ENCODE assay signal across 8 cellular contexts in genomic region chr6:33197431-33198048, GRCh38. TPM values are rescaled to one million over a fixed set of nuclear protein-coding genes. Genes with fewer than 3 reads are reported as not detected.
DNase-seq lines count a peak whose midpoint lies in the region; ATAC-seq and TF ChIP-seq lines count a peak whose summit lies in the region.

No MANE protein-coding gene starts in this region.

- peaks cover 53% of the 10 kb centered on the region for H3F3A ChIP-seq in neural progenitor cell (ENCODE audit: low read depth)

- CTCF ChIA-PET in AG04450 (lab: Charles Lee), result interaction anchor here (0.6 to 2.6 kb wide), 11 partner anchors 12 to 244 kb away, joined by 3 to 17 read pairs (median 4); partner anchors contain the start of gene RING1

- peaks cover 3% of the 10 kb centered on the region; the same call in 1 of the 2 replicates for H3K9me3 ChIP-seq in AG04450 (ENCODE audit: control insufficient read depth, insufficient read depth, low read length)
- no peaks in the 10 kb centered on the region for H3K9me3 ChIP-seq in ES-I3 (ENCODE audit: control insufficient read depth, insufficient read depth, low read length)
- H3K9me3 ChIP-seq in neural progenitor cell (ENCODE audit: low read depth), result no peaks in the 10 kb centered on the region

- no peak overlapping the region for H3K4me3 ChIP-seq in AG04450 (ENCODE audit: low read depth, low read length)
- no peak overlapping the region for H3K4me3 ChIP-seq in neural progenitor cell

- peak overlapping the region; percentile 83 for H3K4me3 Mint-ChIP-seq in neural progenitor cell

- H3K27ac ChIP-seq in AG04450 (ENCODE audit: low read depth, low read length) (peak overlapping the region; percentile 31), VCaP (peak overlapping the region; percentile 99), neural progenitor cell (no peak overlapping the region)

- H3K27me3 ChIP-seq in AG04450 (ENCODE audit: control insufficient read depth, insufficient read depth, low read length) (peaks cover 4% of the 10 kb centered on the region), neural progenitor cell (peaks cover 11% of the 10 kb centered on the region)

- POLR2A ChIA-PET in AG04450 (lab: Yijun Ruan, JAX), result interaction anchor here (1.3 kb wide), 1 partner anchor 11 kb away, joined by 4 read pairs; the partner anchor contains the start of gene RING1

- H2AFZ ChIP-seq in neural progenitor cell (replicated peaks), result no peak overlapping the region

- peaks cover 27% of the 10 kb centered on the region for H3K79me2 ChIP-seq in neural progenitor cell (ENCODE audit: low read depth)

- peaks cover 34% of the 10 kb centered on the region for H3K36me3 Mint-ChIP-seq in neural progenitor cell

- peaks cover 43% of the 10 kb centered on the region for H3K4me1 Mint-ChIP-seq in neural progenitor cell

- peaks cover 18% of the 10 kb centered on the region for H3K27me3 Mint-ChIP-seq in neural progenitor cell (ENCODE audit: insufficient read depth, low read depth)

- no peak for DNase-seq in AG04450 (ENCODE audit: low read depth, low spot score)
- DNase-seq in NCI-H1694 (lab: John Stamatoyannopoulos, UW), result peak; percentile 44
- DNase-seq in fibroblast of peridontal ligament (ENCODE audit: extremely low read depth), result peak; percentile 68
- DNase-seq in neural progenitor cell (ENCODE audit: low spot score), result peak; percentile 82
- no peak for DNase-seq in NCI-H187 treated with DMSO at 0.1 percent for 48 hours (lab: John Stamatoyannopoulos, UW)

- H3K27ac Mint-ChIP-seq in neural progenitor cell, result peak overlapping the region; percentile 43

- H4K20me1 ChIP-seq in neural progenitor cell (ENCODE audit: low read depth), result peaks cover 72% of the 10 kb centered on the region

- no peak for ATAC-seq in GM18861 (IDR thresholded peaks at IDR 0.05; ENCODE audit: unreplicated experiment)

- H3K9ac ChIP-seq in ES-I3 (ENCODE audit: low read depth, low read length) (peak overlapping the region; percentile 8; the same call in 1 of the 2 replicates), neural progenitor cell (no peak overlapping the region)

- no peaks in the 10 kb centered on the region for H3K9me3 Mint-ChIP-seq in neural progenitor cell

- H3K36me3 ChIP-seq in ES-I3 (ENCODE audit: insufficient read depth, low read length), result peaks cover 11% of the 10 kb centered on the region
- no peaks in the 10 kb centered on the region for H3K36me3 ChIP-seq in neural progenitor cell

- TF ChIP-seq CTCF in AG04450 (IDR thresholded peaks at IDR 0.05; ENCODE audit: low read depth, low read length) (peak; percentile 76), VCaP (conservative IDR thresholded peaks at IDR 0.05) (peak; percentile 98), neural progenitor cell (IDR thresholded peaks at IDR 0.05) (peak; percentile 73)

- peaks cover 10% of the 10 kb centered on the region for H3K4me1 ChIP-seq in ES-I3 (ENCODE audit: insufficient read depth, low read length)
- H3K4me1 ChIP-seq in neural progenitor cell, result peaks cover 17% of the 10 kb centered on the region

- no peak overlapping the region for H3K4me2 ChIP-seq in neural progenitor cell

RNA-seq across cellular contexts. Expression of gene RXRB, which starts 2.9 kb away (rescaled TPM):
- polyA plus RNA-seq in AG04450 (2011; rRNA removed), result 38.5 and 44.1 TPM in 2 replicates
- 42.7 and 51.4 TPM in 2 replicates for polyA minus RNA-seq in AG04450 (2011; rRNA and poly(A)+ RNA removed)
- total RNA-seq in neural progenitor cell (ENCODE audit: low replicate concordance), result 10.2 and 21.7 TPM in 2 replicates

RNA-seq across cellular contexts. Expression of gene SLC39A7, which starts 3.1 kb away (rescaled TPM):
- polyA plus RNA-seq in AG04450 (2011; rRNA removed), result 129 and 150 TPM in 2 replicates
- 87.7 and 101 TPM in 2 replicates for polyA minus RNA-seq in AG04450 (2011; rRNA and poly(A)+ RNA removed)
- total RNA-seq in neural progenitor cell (ENCODE audit: low replicate concordance), result 40.8 and 59.2 TPM in 2 replicates

RNA-seq across cellular contexts. Expression of gene COL11A2, which starts 5.3 kb away (rescaled TPM):
- 0.26 and 0.37 TPM in 2 replicates for polyA plus RNA-seq in AG04450 (2011; rRNA removed)
- polyA minus RNA-seq in AG04450 (2011; rRNA and poly(A)+ RNA removed), result 0.04 and 0.18 TPM in 2 replicates
- total RNA-seq in neural progenitor cell (ENCODE audit: low replicate concordance), result 0.49 and 0.99 TPM in 2 replicates

RNA-seq across cellular contexts. Expression of gene HSD17B8, which starts 6.9 kb away (rescaled TPM):
- polyA plus RNA-seq in AG04450 (2011; rRNA removed), result 4.9 and 5.7 TPM in 2 replicates
- 3.2 and 3.8 TPM in 2 replicates for polyA minus RNA-seq in AG04450 (2011; rRNA and poly(A)+ RNA removed)
- total RNA-seq in neural progenitor cell (ENCODE audit: low replicate concordance), result 4.8 and 9.5 TPM in 2 replicates

RNA-seq across cellular contexts. Expression of gene RING1, which starts 10.8 kb away (rescaled TPM):
- polyA plus RNA-seq in AG04450 (2011; rRNA removed), result 23.8 and 26.8 TPM in 2 replicates
- 20.3 and 29.5 TPM in 2 replicates for polyA minus RNA-seq in AG04450 (2011; rRNA and poly(A)+ RNA removed)
- 12.1 and 20.2 TPM in 2 replicates for total RNA-seq in neural progenitor cell (ENCODE audit: low replicate concordance)

Comparison
In these comparisons a context has a peak if more than half of its experiments do, and no peak if none do; other contexts are left out.
1. DNase-seq: peak in NCI-H1694 (single experiment), fibroblast of peridontal ligament (single experiment) and neural progenitor cell (single experiment); none in AG04450 (single experiment) and NCI-H187 treated with DMSO at 0.1 percent for 48 hours (single experiment).
2. Peak in every context shown above with its lines, with median percentiles within 50 percentile points of each other: CTCF ChIP-seq.